ENCODE assay signal across 29 cellular contexts in the genomic region with DNA sequence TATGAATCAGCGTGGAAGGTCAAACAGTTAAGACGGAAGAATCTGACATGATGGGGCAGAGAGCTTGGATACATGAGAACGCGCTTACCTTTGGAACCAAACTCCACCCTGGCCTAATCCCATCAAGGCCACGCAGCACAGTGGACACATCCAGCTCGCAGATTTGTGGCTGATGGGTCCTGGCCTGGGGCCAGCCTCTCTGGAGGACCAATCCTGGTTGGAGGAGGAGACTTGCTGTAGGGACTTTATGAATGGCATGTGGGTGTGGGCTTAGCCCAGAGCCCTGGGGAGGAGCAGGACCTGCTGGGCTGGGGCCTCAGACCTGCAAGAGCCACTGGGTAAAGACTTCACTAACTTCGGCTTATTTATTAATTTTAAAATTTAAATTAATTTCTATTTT.
"Had no signal": no experiment of that assay in that cellular context is flagged by ENCODE, and none has a peak within 500 bp of the region (broad histone marks: within the 10 kb centered on the region; RNA-seq: fewer than 3 reads in every experiment).

No MANE protein-coding gene starts in this region.

- H3K4me1 ChIP-seq: ascending aorta, SJSA1 had no signal

- H3K27ac ChIP-seq: ascending aorta, body of pancreas, KMS-11, SJSA1 had no signal

- FAIRE-seq: RCC 7860 had no signal

- H3K4me2 ChIP-seq: KMS-11 had no signal

- H3K27me3 ChIP-seq: ascending aorta had no signal

- DNase-seq: activated B cell treated with CpG ODN at 0.5 μM for 24 hours; activated CD4-positive, alpha-beta memory T cell treated with anti-CD3 and anti-CD28 coated beads for 36 hours; activated CD4-positive, alpha-beta T cell treated with anti-CD3 and anti-CD28 coated beads for 1 hour; activated CD4-positive, alpha-beta T cell treated with anti-CD3 and anti-CD28 coated beads, Interleukin-2, amount 10 ng/mL, durations not matched to agents 24 days and 14 days; activated CD8-positive, alpha-beta memory T cell treated with anti-CD3 and anti-CD28 coated beads for 24 hours; activated effector memory CD4-positive, alpha-beta T cell treated with anti-CD3 and anti-CD28 coated beads, Interleukin-2, amount 50 U/mL, for 16 hours; activated naive CD4-positive, alpha-beta T cell treated with Interleukin-2 at 50 U/mL for 16 hours; activated naive CD8-positive, alpha-beta T cell treated with anti-CD3 and anti-CD28 coated beads, Interleukin-2, amount 50 U/mL, for 24 hours; activated T-cell treated with anti-CD3 and anti-CD28 coated beads, Interleukin-2, amount 50 U/mL, for 4 hours; amniotic stem cell; MV-4-11; NCI-H1092 treated with DMSO at 0.1 percent for 48 hours; NCI-H1417 treated with DMSO at 0.1 percent for 48 hours; NCI-H187; NCI-H2081 treated with DMSO at 0.1 percent for 48 hours; NCI-H2227 treated with DMSO at 0.1 percent for 48 hours; NCI-H446 treated with DMSO at 0.1 percent for 48 hours; NCI-H524 treated with DMSO at 0.1 percent for 48 hours; NCI-H774; PC-3; SHP77; SW 1271 had no signal

- H3K9me3 ChIP-seq: ascending aorta, body of pancreas, SJSA1 had no signal

- ATAC-seq: activated naive CD4-positive, alpha-beta T cell treated with anti-CD3 and anti-CD28 coated beads, Interleukin-2, amount 50 U/mL, for 72 hours; activated naive CD8-positive, alpha-beta T cell treated with anti-CD3 and anti-CD28 coated beads, Interleukin-2, amount 50 U/mL, for 24 hours; activated T-cell treated with anti-CD3 and anti-CD28 coated beads, Interleukin-2, amount 50 U/mL, for 4 hours; body of pancreas; PC-3; SK-N-SH treated with all-trans-retinoic acid at 6 μM for 48 hours had no signal

- H3K9ac ChIP-seq: KMS-11 had no signal

- H3K4me3 ChIP-seq: ascending aorta, body of pancreas, SJSA1 had no signal

- H3K36me3 ChIP-seq: ascending aorta, SJSA1 had no signal
